26 cellular contexts compared by ENCODE assay signal in genomic region chr3:112352720-112353119, GRCh38. TPM values are rescaled to one million over a fixed set of nuclear protein-coding genes. Genes with fewer than 3 reads are reported as not detected.
A peak's percentile ranks its signal among the peaks of the same experiment; 100 is the strongest.
DNase-seq lines count a peak whose midpoint lies in the region; ATAC-seq, FAIRE-seq and TF ChIP-seq lines count a peak whose summit lies in the region.
"Had no signal": no experiment of that assay in that cellular context is flagged by ENCODE, and none has a peak within 500 bp of the region (broad histone marks: within the 10 kb centered on the region; RNA-seq: fewer than 3 reads in every experiment).

No MANE protein-coding gene starts in this region.

- 63 to 68% methylated on average over 5 of the region's 5 CpGs for WGBS in heart right ventricle, 2 donors

- no peak for FAIRE-seq in endothelial cell of umbilical vein (lab: Jason Lieb, UNC)
- FAIRE-seq: G401.6 had no signal

- POLR2A ChIA-PET in endothelial cell of umbilical vein (lab: Charles Lee) = interaction anchor here (1.5 kb wide), 1 partner anchor 20 kb away, joined by 8 read pairs; the partner anchor contains the start of gene CD200

- no peaks in the 10 kb centered on the region for H3K79me2 ChIP-seq in endothelial cell of umbilical vein (ENCODE audit: control insufficient read depth, insufficient read depth, low read length)

- H3K27me3 ChIP-seq in heart right ventricle (no peaks in the 10 kb centered on the region), HUES48 (ENCODE audit: control insufficient read depth, insufficient read depth, low read length) (no peaks in the 10 kb centered on the region), endothelial cell of umbilical vein (ENCODE audit: control insufficient read depth in 2 of 2, insufficient read depth in 2 of 2, low read length in 2 of 2) (no peaks in the 10 kb centered on the region), subcutaneous abdominal adipose tissue (ENCODE audit: control insufficient read depth in 5 of 5, insufficient read depth in 4 of 5, low read length in 5 of 5) (no peaks in the 10 kb centered on the region)
- H3K27me3 ChIP-seq: BE2C, SJSA1 had no signal

- no TSS peak for BruUV-seq in endothelial cell of umbilical vein (replicated peaks; lab: Mats Ljungman, UMichigan)

- intact Hi-C loops in heart right ventricle (cut with DNase I) (no loop called here), cardiac septum (cut with DNase I) (no loop called here), endothelial cell of umbilical vein (cut with micrococcal nuclease) (loop anchor here (1.0 kb wide), 2 partner anchors 39 to 43 kb away; no protein-coding TSS in a partner anchor)

- H3K9ac ChIP-seq in HUES48 (ENCODE audit: low read depth, low read length) (no peak overlapping the region), endothelial cell of umbilical vein (replicated peaks; ENCODE audit: extremely low read depth, insufficient read depth, low read length) (no peak overlapping the region), subcutaneous abdominal adipose tissue (ENCODE audit: low read length in 5 of 5) (no peak overlapping the region)

- no peak for ATAC-seq in heart right ventricle
- no peak for ATAC-seq in GM18498 (IDR thresholded peaks at IDR 0.05; ENCODE audit: unreplicated experiment)
- ATAC-seq: PC-3 had no signal

- H3K4me1 ChIP-seq in heart right ventricle (peaks cover 0 to 72% (median 18%) of the 10 kb centered on the region in 9 donors), HUES48 (ENCODE audit: control insufficient read depth, insufficient read depth, low read length) (peaks cover 76% of the 10 kb centered on the region), endothelial cell of umbilical vein (ENCODE audit: control insufficient read depth, extremely low read depth, insufficient read depth, low read length) (peaks cover 38% of the 10 kb centered on the region), subcutaneous abdominal adipose tissue (ENCODE audit: control insufficient read depth in 5 of 5, insufficient read depth in 5 of 5, low read length in 5 of 5) (peaks cover 0 to 20% (median 5%) of the 10 kb centered on the region in 5 donors)
- H3K4me1 ChIP-seq: BE2C, SJSA1 had no signal

- CTCF ChIA-PET in endothelial cell of umbilical vein (lab: Charles Lee) = interaction anchor here (0.6 to 1.2 kb wide), 3 partner anchors 19 to 276 kb away, joined by 3 read pairs; partner anchors contain the start of genes CD200 and SLC9C1

- no peak overlapping the region for H3K4me2 ChIP-seq in endothelial cell of umbilical vein (ENCODE audit: insufficient read depth, low read length)

- no peaks in the 10 kb centered on the region for H3K9me1 ChIP-seq in endothelial cell of umbilical vein (replicated peaks; ENCODE audit: control insufficient read depth, extremely low read depth, insufficient read depth, low read length)

- H3K36me3 ChIP-seq in heart right ventricle = peaks cover 0 to 26% (median 2%) of the 10 kb centered on the region in 9 donors
- H3K36me3 ChIP-seq in HUES48 (ENCODE audit: control insufficient read depth, insufficient read depth, low read length) = peaks cover 72% of the 10 kb centered on the region
- H3K36me3 ChIP-seq in endothelial cell of umbilical vein (ENCODE audit: control insufficient read depth in 2 of 2, extremely low read depth in 1 of 2, insufficient read depth in 2 of 2, low read length in 2 of 2) = peaks cover 0 to 2% of the 10 kb centered on the region in 2 experiments
- H3K36me3 ChIP-seq in subcutaneous abdominal adipose tissue (ENCODE audit: control insufficient read depth in 5 of 5, insufficient read depth in 5 of 5, low read length in 5 of 5) = peaks cover 2 to 42% (median 5%) of the 10 kb centered on the region in 5 donors
- H3K36me3 ChIP-seq: BE2C, SJSA1 had no signal

- H3K4me3 ChIP-seq in heart right ventricle (no peak overlapping the region), HUES48 (ENCODE audit: low read depth, low read length) (no peak overlapping the region), endothelial cell of umbilical vein (replicated peaks in 1 of 3; ENCODE audit: insufficient read depth in 1 of 3, low read depth in 1 of 3, low read length in 3 of 3) (no peak overlapping the region), subcutaneous abdominal adipose tissue (ENCODE audit: low read depth in 1 of 5, low read length in 5 of 5) (no peak overlapping the region)
- H3K4me3 ChIP-seq: SJSA1 had no signal

- H3K9me3 ChIP-seq in heart right ventricle (no peaks in the 10 kb centered on the region), HUES48 (ENCODE audit: control insufficient read depth, insufficient read depth, low read length) (no peaks in the 10 kb centered on the region), endothelial cell of umbilical vein (replicated peaks; ENCODE audit: control insufficient read depth, insufficient read depth, low read length) (no peaks in the 10 kb centered on the region), subcutaneous abdominal adipose tissue (ENCODE audit: control insufficient read depth in 5 of 5, low read length in 5 of 5) (no peaks in the 10 kb centered on the region)
- H3K9me3 ChIP-seq: BE2C, SJSA1 had no signal

- H4K20me1 ChIP-seq in endothelial cell of umbilical vein (replicated peaks; ENCODE audit: control insufficient read depth, extremely low read depth, insufficient read depth, low read length) = no peaks in the 10 kb centered on the region

- H2AFZ ChIP-seq in endothelial cell of umbilical vein (ENCODE audit: low read depth, low read length) = no peak overlapping the region

- H3K27ac ChIP-seq in heart right ventricle (peak overlapping the region in 8 of 10 donors; percentile 5 to 68 (median 46)), HUES48 (ENCODE audit: low read depth, low read length) (peak overlapping the region; percentile 91), endothelial cell of umbilical vein (ENCODE audit: insufficient read depth, low read depth, low read length) (peak overlapping the region; percentile 72), subcutaneous abdominal adipose tissue (ENCODE audit: low read depth, low read length) (peak overlapping the region; percentile 32)
- H3K27ac ChIP-seq: RWPE1, SJSA1 had no signal

- dilution Hi-C loops in endothelial cell of umbilical vein (cut with MboI; ENCODE audit: extremely low pct_ligation_motif_present, low sequenced_read_pairs) = no loop called here

- DNase-seq in heart right ventricle (no peak), cardiac septum (ENCODE audit: low spot score) (no peak), endothelial cell of umbilical vein (ENCODE audit: low read depth, low spot score) (no peak), midbrain (lab: John Stamatoyannopoulos, UW) (no peak), NCI-H748 treated with DMSO at 0.1 percent for 48 hours (lab: John Stamatoyannopoulos, UW) (no peak)
- DNase-seq: BE2C; CD4-positive, CD25-positive, alpha-beta regulatory T cell; COR-L47; DMS 273 treated with DMSO at 0.1 percent for 48 hours; DND-41; Karpas-422; NCI-H1417 treated with DMSO at 0.1 percent for 48 hours; NCI-H187 treated with DMSO at 0.1 percent for 48 hours; NCI-H2227 treated with DMSO at 0.1 percent for 48 hours; NCI-H524; PC-3 had no signal

- TF ChIP-seq POLR2A in endothelial cell of umbilical vein (IDR thresholded peaks at IDR 0.05; ENCODE audit: low read depth, low read length) = no peak

- TF ChIP-seq CTCF in heart right ventricle (IDR thresholded peaks at IDR 0.05) (no peak), endothelial cell of umbilical vein (IDR thresholded peaks at IDR 0.05; ENCODE audit: extremely low read depth in 1 of 2, insufficient read depth in 1 of 2, low read depth in 1 of 2, low read length in 2 of 2) (no peak)

TF ChIP-seq in endothelial cell of umbilical vein, 7 proteins besides CTCF, POLR2A, EP300 and RAD21:
- TF ChIP-seq FOS (IDR thresholded peaks at IDR 0.05; ENCODE audit: borderline replicate concordance, insufficient read depth, low read length) = no peak
- TF ChIP-seq EZH2 (IDR thresholded peaks at IDR 0.05; ENCODE audit: borderline replicate concordance, low read depth, low read length, severe bottlenecking) = no peak
- TF ChIP-seq MAX (IDR thresholded peaks at IDR 0.05; ENCODE audit: insufficient read depth, insufficient read length) = no peak
- no peak for TF ChIP-seq JUN (IDR thresholded peaks at IDR 0.05; ENCODE audit: borderline replicate concordance, insufficient read depth, insufficient read length, low read depth)
- no peak for TF ChIP-seq GATA2 (IDR thresholded peaks at IDR 0.05; ENCODE audit: insufficient read depth, insufficient read length, low read depth, low read length)
- TF ChIP-seq MYC (IDR thresholded peaks at IDR 0.05; ENCODE audit: low read depth, low read length) = no peak
- no peak for TF ChIP-seq POLR2AphosphoS5 (IDR thresholded peaks at IDR 0.05; ENCODE audit: insufficient read depth, low read depth, low read length)
TF ChIP-seq in endothelial cell of umbilical vein: peak in this region for 0.

RNA-seq across cellular contexts. Expression of gene CD200, which starts 19.8 kb away (rescaled TPM):
- total RNA-seq in heart right ventricle (1 to 10 TPM in 6 of 10 donors, under 1 TPM in 4; 0.82 to 3.3 (median 1.5) TPM), cardiac septum (1.4 TPM), endothelial cell of umbilical vein (7.2 and 8.2 TPM in 2 replicates)
- polyA plus RNA-seq in heart right ventricle (1 to 10 TPM in 1 of 2 donors, under 1 TPM in 1; 0.44 to 1.3 TPM), endothelial cell of umbilical vein (6.9 and 8.1 TPM in 2 replicates)
- 6.7 and 7.6 TPM in 2 replicates for polyA plus RNA-seq in endothelial cell of umbilical vein (2011; cell fraction: cytosol; rRNA removed)
- 9.5 and 9.8 TPM in 2 replicates for polyA plus RNA-seq in endothelial cell of umbilical vein (2011; cell fraction: nucleus; rRNA removed)
- 4.0 and 6.1 TPM in 2 replicates for polyA plus RNA-seq in endothelial cell of umbilical vein (2012)
- 8.7 and 10.5 TPM in 2 replicates for polyA minus RNA-seq in endothelial cell of umbilical vein
- not detected for polyA minus RNA-seq in endothelial cell of umbilical vein (2011; cell fraction: cytosol; rRNA and poly(A)+ RNA removed)
- 6.1 and 7.2 TPM in 2 replicates for polyA minus RNA-seq in endothelial cell of umbilical vein (2011; cell fraction: nucleus; rRNA and poly(A)+ RNA removed)
- total RNA-seq: A172, MCF 10A, PC-3, SJSA1 had no signal

RNA-seq across cellular contexts. Expression of gene SLC9C1, which starts 58.7 kb away (rescaled TPM):
- total RNA-seq in heart right ventricle (1 to 10 TPM in 7 of 10 donors, under 1 TPM in 3; 0.80 to 2.2 (median 1.6) TPM), cardiac septum (3.9 TPM), endothelial cell of umbilical vein (0.09 TPM in 1 of 2 replicates, not detected in the other)
- polyA plus RNA-seq in heart right ventricle (under 1 TPM; 0.10 to 0.51 TPM), endothelial cell of umbilical vein (not detected in 2 replicates)
- 0.01 TPM in 1 of 2 replicates, not detected in the other for polyA plus RNA-seq in endothelial cell of umbilical vein (2011; cell fraction: cytosol; rRNA removed)
- 0.08 and 0.36 TPM in 2 replicates for polyA plus RNA-seq in endothelial cell of umbilical vein (2011; cell fraction: nucleus; rRNA removed)
- not detected in 2 replicates for polyA plus RNA-seq in endothelial cell of umbilical vein (2012)
- 0.32 and 0.63 TPM in 2 replicates for polyA minus RNA-seq in endothelial cell of umbilical vein
- not detected for polyA minus RNA-seq in endothelial cell of umbilical vein (2011; cell fraction: cytosol; rRNA and poly(A)+ RNA removed)
- polyA minus RNA-seq in endothelial cell of umbilical vein (2011; cell fraction: nucleus; rRNA and poly(A)+ RNA removed) = 0.29 and 0.48 TPM in 2 replicates
- total RNA-seq: A172; CD4-positive, CD25-positive, alpha-beta regulatory T cell; HT-29; MCF 10A; PC-3; SJSA1 had no signal
- polyA plus RNA-seq: CD4-positive, CD25-positive, alpha-beta regulatory T cell; IgD-negative memory B cell had no signal

Comparison
In these comparisons a context has a peak if more than half of its experiments do, and no peak if none do; other contexts are left out.
1. H3K27ac ChIP-seq: peak in every context shown above with its lines; median percentile 91 in HUES48; 72 in endothelial cell of umbilical vein; 46 in heart right ventricle; 32 in subcutaneous abdominal adipose tissue.